15 cellular contexts compared by ENCODE assay signal in genomic region chr2:239719791-239720410, GRCh38.
DNase-seq lines count a peak whose midpoint lies in the region; ATAC-seq and TF ChIP-seq lines count a peak whose summit lies in the region.
"Had no signal": no experiment of that assay in that cellular context is flagged by ENCODE, and none has a peak within 500 bp of the region (broad histone marks: within the 10 kb centered on the region; RNA-seq: fewer than 3 reads in every experiment).

No MANE protein-coding gene starts in this region.

- H3K27ac ChIP-seq in H9 (ENCODE audit: insufficient read length, low read depth, low read length) (no peak overlapping the region), spleen (no peak overlapping the region)

- H3K56ac ChIP-seq in H9 (ENCODE audit: insufficient read length, low read depth, low read length), result no peak overlapping the region

- no peak overlapping the region for H3K4me3 ChIP-seq in spleen

- POLR2A ChIA-PET in activated CD4-positive, alpha-beta memory T cell treated with anti-CD3 and anti-CD28 coated beads for 36 hours (lab: Charles Lee), result no interaction called here

- no peak overlapping the region for H3K23ac ChIP-seq in H9 (ENCODE audit: insufficient read length, low read depth, low read length)

- H2AK5ac ChIP-seq in H9 (ENCODE audit: insufficient read length, low read length), result no peak overlapping the region

- H3K18ac ChIP-seq in H9 (ENCODE audit: insufficient read length, low read depth, low read length), result no peak overlapping the region

- DNase-seq in H9, result peak; percentile 8
- DNase-seq in activated CD4-positive, alpha-beta memory T cell treated with anti-CD3 and anti-CD28 coated beads for 36 hours, result peak; percentile 6
- peak; percentile 59 for DNase-seq in mesenteric fat pad (ENCODE audit: low spot score)
- peak; percentile 45 for DNase-seq in spleen
- no peak for DNase-seq in stimulated activated CD4-positive, alpha-beta T cell treated with anti-CD3 and anti-CD28 coated beads, Interleukin-4, amount 100 ng/mL, for 4 hours
- DNase-seq in hepatic stellate cell (ENCODE audit: low spot score), result no peak
- DNase-seq: ACHN, DND-41, HFFc6, KBM-7, NCI-H1105, NCI-H2081 treated with DMSO at 0.1 percent for 48 hours, SHP77 had no signal

- no peak overlapping the region for H2BK5ac ChIP-seq in H9 (ENCODE audit: insufficient read length, low read length)

- no CpG with 5 or more reads among the region's 10 CpGs for WGBS in H9 (ENCODE audit: extremely low coverage, insufficient read length, low lambda C conversion rate)
- WGBS in spleen, 5 donors, result 81 to 95% (median 91%) methylated on average over 8 to 10 of the region's 10 CpGs

- H3K27me3 ChIP-seq in H9 (ENCODE audit: insufficient read depth, low read length), result no peaks in the 10 kb centered on the region
- no peaks in the 10 kb centered on the region for H3K27me3 ChIP-seq in spleen (replicated peaks in 1 of 7)

- H3K27me3 Mint-ChIP-seq in H9 (ENCODE audit: low read depth), result no peaks in the 10 kb centered on the region; the same call in 1 of the 2 replicates
- no peaks in the 10 kb centered on the region for H3K27me3 Mint-ChIP-seq in activated CD4-positive, alpha-beta memory T cell treated with anti-CD3 and anti-CD28 coated beads for 36 hours

- H4K20me1 ChIP-seq in H9 (ENCODE audit: control insufficient read depth, insufficient read depth, insufficient read length), result no peaks in the 10 kb centered on the region

- H3K4me1 ChIP-seq in H9 (ENCODE audit: insufficient read depth, low read length) (no peaks in the 10 kb centered on the region), spleen (peaks cover 0 to 13% (median 0%) of the 10 kb centered on the region in 6 donors)

- H4K8ac ChIP-seq in H9 (replicated peaks; ENCODE audit: insufficient read length, low read depth, low read length), result no peak overlapping the region

- H3K9me3 Mint-ChIP-seq in H9, result peaks cover 4 to 8% of the 10 kb centered on the region in 2 experiments; a peak in 4 of 5 replicates
- H3K9me3 Mint-ChIP-seq in activated CD4-positive, alpha-beta memory T cell treated with anti-CD3 and anti-CD28 coated beads for 36 hours, result peaks cover 2% of the 10 kb centered on the region

- intact Hi-C loops in activated CD4-positive, alpha-beta memory T cell treated with anti-CD3 and anti-CD28 coated beads for 36 hours (cut with micrococcal nuclease), result no loop called here
- intact Hi-C loops in spleen (cut with DNase I; ENCODE audit: low total_unique reads), result no loop called here

- H3K4ac ChIP-seq in H9 (ENCODE audit: low read depth, low read length), result no peak overlapping the region

- H3K23me2 ChIP-seq in H9 (ENCODE audit: insufficient read length, low read depth, low read length, poor library complexity, severe bottlenecking), result no peaks in the 10 kb centered on the region

- TF ChIP-seq CTCF in H9 (conservative IDR thresholded peaks at IDR 0.05), result no peak
- no peak for TF ChIP-seq CTCF in spleen (IDR thresholded peaks at IDR 0.05 in 8 of 11, conservative IDR thresholded peaks at IDR 0.05 in 3 of 11)

- H3K9ac ChIP-seq in H9 (ENCODE audit: extremely low read depth, insufficient read length, low read length), result no peak overlapping the region

- H2BK12ac ChIP-seq in H9 (ENCODE audit: insufficient read length, low read depth, low read length), result no peak overlapping the region

- no peak overlapping the region for H3K27ac Mint-ChIP-seq in H9
- H3K27ac Mint-ChIP-seq in activated CD4-positive, alpha-beta memory T cell treated with anti-CD3 and anti-CD28 coated beads for 36 hours, result no peak overlapping the region
- H3K27ac Mint-ChIP-seq: HFFc6 had no signal

- CTCF ChIA-PET in activated CD4-positive, alpha-beta memory T cell treated with anti-CD3 and anti-CD28 coated beads for 36 hours (lab: Charles Lee), result no interaction called here

- no peak overlapping the region for H3K4me2 ChIP-seq in H9 (ENCODE audit: insufficient read depth, insufficient read length, low read length)

- no peak for TF ChIP-seq POLR2A in spleen (IDR thresholded peaks at IDR 0.05)

- H3K79me1 ChIP-seq in H9 (ENCODE audit: insufficient read depth, low read depth, low read length, poor library complexity, severe bottlenecking), result no peaks in the 10 kb centered on the region

- no peak overlapping the region for H2BK120ac ChIP-seq in H9 (ENCODE audit: low read depth, low read length, poor library complexity, severe bottlenecking)

- peaks cover 0 to 3% (median 0%) of the 10 kb centered on the region in 3 experiments; a peak in 1 of 7 replicates for H3K36me3 Mint-ChIP-seq in H9 (ENCODE audit: insufficient read depth in 1 of 3, low read depth in 3 of 3)
- peaks cover 2% of the 10 kb centered on the region for H3K36me3 Mint-ChIP-seq in activated CD4-positive, alpha-beta memory T cell treated with anti-CD3 and anti-CD28 coated beads for 36 hours
- H3K36me3 Mint-ChIP-seq: CD14-positive monocyte had no signal

- no peak for ATAC-seq in HG02588 (IDR thresholded peaks at IDR 0.05; ENCODE audit: unreplicated experiment)

- H4K91ac ChIP-seq in H9 (ENCODE audit: insufficient read length, low read depth, low read length), result no peak overlapping the region

- H3K9me3 ChIP-seq in H9 (ENCODE audit: control insufficient read depth, low read depth, low read length), result no peaks in the 10 kb centered on the region
- H3K9me3 ChIP-seq in spleen, result peaks cover 0 to 7% (median 3%) of the 10 kb centered on the region in 8 donors

- no peak overlapping the region for H3T11ph ChIP-seq in H9 (ENCODE audit: low read length)

- no peak overlapping the region; the same call in 1 of the 2 replicates for H3K14ac ChIP-seq in H9 (ENCODE audit: insufficient read depth, low read length)

- H2AFZ ChIP-seq in H9 (ENCODE audit: low read length), result no peak overlapping the region

- no peak overlapping the region for H2BK15ac ChIP-seq in H9 (ENCODE audit: low read depth, low read length)

- no peaks in the 10 kb centered on the region for H3K36me3 ChIP-seq in spleen

- H2BK20ac ChIP-seq in H9 (ENCODE audit: low read depth, low read length, poor library complexity, severe bottlenecking), result no peak overlapping the region

- H3K79me2 ChIP-seq in H9 (ENCODE audit: insufficient read depth, low read length), result no peaks in the 10 kb centered on the region

- peaks cover 4 to 6% of the 10 kb centered on the region in 2 experiments; a peak in 2 of 4 replicates for H3K4me1 Mint-ChIP-seq in H9
- no peaks in the 10 kb centered on the region for H3K4me1 Mint-ChIP-seq in activated CD4-positive, alpha-beta memory T cell treated with anti-CD3 and anti-CD28 coated beads for 36 hours (ENCODE audit: low read depth)
- H3K4me1 Mint-ChIP-seq: CD14-positive monocyte had no signal

- no peak overlapping the region for H4K5ac ChIP-seq in H9 (ENCODE audit: insufficient read length, low read depth, low read length)

- no peak overlapping the region for H3K4me3 Mint-ChIP-seq in H9
- H3K4me3 Mint-ChIP-seq in activated CD4-positive, alpha-beta memory T cell treated with anti-CD3 and anti-CD28 coated beads for 36 hours, result no peak overlapping the region
- H3K4me3 Mint-ChIP-seq: CD14-positive monocyte, HFFc6 had no signal

Comparison
In these comparisons a context has a peak if more than half of its experiments do, and no peak if none do; other contexts are left out.
1. DNase-seq: peak in H9 (single experiment), activated CD4-positive, alpha-beta memory T cell treated with anti-CD3 and anti-CD28 coated beads for 36 hours (single experiment), mesenteric fat pad (single experiment) and spleen (single experiment); none in stimulated activated CD4-positive, alpha-beta T cell treated with anti-CD3 and anti-CD28 coated beads, Interleukin-4, amount 100 ng/mL, for 4 hours (0 of 2) and hepatic stellate cell (single experiment).